In the genomic region with DNA sequence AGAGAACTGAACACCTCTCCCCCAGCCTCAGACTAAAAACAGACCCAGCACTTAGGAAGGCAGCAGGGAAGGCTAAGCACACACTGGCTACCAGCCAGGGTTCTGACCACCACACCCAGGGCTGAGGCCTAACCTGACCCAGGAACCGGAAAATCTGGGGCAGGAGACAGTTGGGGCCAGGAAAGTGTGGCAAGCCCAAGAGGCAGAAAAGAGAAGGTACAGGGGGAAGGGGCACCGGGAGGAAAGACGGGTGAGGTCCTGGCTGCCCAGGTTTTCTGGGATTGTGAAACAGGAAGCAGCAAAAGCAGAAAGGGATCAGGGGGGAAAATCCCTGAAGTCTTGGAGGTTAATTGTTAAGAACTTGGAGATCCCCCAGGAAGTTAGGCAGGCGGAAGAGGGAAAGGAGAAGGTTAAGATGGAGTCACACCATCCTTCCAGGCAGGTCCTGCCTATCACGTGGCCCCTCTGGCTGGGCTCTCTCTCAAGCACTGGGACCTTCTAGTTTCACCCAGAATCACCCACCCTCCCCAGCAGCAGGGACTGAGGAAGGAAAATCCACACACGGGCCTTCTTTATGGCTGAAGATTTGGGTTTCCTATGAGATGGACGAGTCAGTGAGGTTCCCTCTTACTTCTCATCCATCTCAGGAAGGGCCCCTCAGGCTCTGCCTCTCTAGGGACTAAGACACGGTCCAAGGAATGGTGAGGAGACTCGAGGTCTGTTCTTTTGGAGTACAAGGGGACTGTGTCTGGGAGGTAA, we compare ENCODE assay signal across 1 cellular context.
A peak's percentile ranks its signal among the peaks of the same experiment; 100 is the strongest.
TF ChIP-seq lines count a peak whose summit lies in the region.

No MANE protein-coding gene starts in this region.

TF ChIP-seq in liver, 16 proteins besides CTCF, POLR2A, EP300 and RAD21 (continued from another document):
- TF ChIP-seq GABPA (IDR thresholded peaks at IDR 0.05 in 1 of 2, conservative IDR thresholded peaks at IDR 0.05 in 1 of 2) (peak in 1 of 2 donors; percentile 62), JUND (IDR thresholded peaks at IDR 0.05) (no peak), NR2F2 (IDR thresholded peaks at IDR 0.05) (no peak), EGR1 (IDR thresholded peaks at IDR 0.05; ENCODE audit: low read depth in 2 of 2) (no peak), TAF1 (conservative IDR thresholded peaks at IDR 0.05) (no peak), MAX (IDR thresholded peaks at IDR 0.05) (no peak)
- TF ChIP-seq, protein P1, sequence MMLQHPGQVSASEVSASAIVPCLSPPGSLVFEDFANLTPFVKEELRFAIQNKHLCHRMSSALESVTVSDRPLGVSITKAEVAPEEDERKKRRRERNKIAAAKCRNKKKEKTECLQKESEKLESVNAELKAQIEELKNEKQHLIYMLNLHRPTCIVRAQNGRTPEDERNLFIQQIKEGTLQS (IDR thresholded peaks at IDR 0.05) = no peak
